In genomic region chr14:89401783-89402182, GRCh38 we compare ENCODE assay signal across 17 cellular contexts. TPM values are rescaled to one million over a fixed set of nuclear protein-coding genes. Genes with fewer than 3 reads are reported as not detected.
DNase-seq lines count a peak whose midpoint lies in the region; ATAC-seq and TF ChIP-seq lines count a peak whose summit lies in the region.
"Had no signal": no experiment of that assay in that cellular context is flagged by ENCODE, and none has a peak within 500 bp of the region (broad histone marks: within the 10 kb centered on the region; RNA-seq: fewer than 3 reads in every experiment).

No MANE protein-coding gene starts in this region.

- no peaks in the 10 kb centered on the region for H3K27me3 Mint-ChIP-seq in CD8-positive, alpha-beta T cell (ENCODE audit: low read depth)
- no peaks in the 10 kb centered on the region for H3K27me3 Mint-ChIP-seq in naive thymus-derived CD4-positive, alpha-beta T cell
- H3K27me3 Mint-ChIP-seq: activated CD8-positive, alpha-beta memory T cell treated with anti-CD3 and anti-CD28 coated beads, Interleukin-2, amount 10 ng/mL, durations not matched to agents 7 days and 5 days; naive B cell had no signal

- no peak overlapping the region for H3K4me3 ChIP-seq in CD8-positive, alpha-beta T cell (ENCODE audit: low read depth, low read length)
- no peak overlapping the region for H3K4me3 ChIP-seq in naive thymus-derived CD4-positive, alpha-beta T cell (ENCODE audit: low read length)
- H3K4me3 ChIP-seq in adrenal gland: no peak overlapping the region
- H3K4me3 ChIP-seq: vagina had no signal

- H3K36me3 ChIP-seq in CD8-positive, alpha-beta T cell (ENCODE audit: insufficient read depth, low read length): peaks cover 4% of the 10 kb centered on the region
- H3K36me3 ChIP-seq in naive thymus-derived CD4-positive, alpha-beta T cell (ENCODE audit: control insufficient read depth in 2 of 3, insufficient read depth in 3 of 3, low read length in 3 of 3): peaks cover 0 to 8% (median 0%) of the 10 kb centered on the region in 3 experiments
- no peaks in the 10 kb centered on the region for H3K36me3 ChIP-seq in adrenal gland (replicated peaks in 1 of 2)
- H3K36me3 ChIP-seq: vagina had no signal

- no peak for ATAC-seq in CD8-positive, alpha-beta T cell
- ATAC-seq in naive thymus-derived CD4-positive, alpha-beta T cell: no peak
- ATAC-seq in HG02840 (IDR thresholded peaks at IDR 0.05; ENCODE audit: low FRiP score, unreplicated experiment): no peak
- ATAC-seq: activated CD8-positive, alpha-beta memory T cell treated with anti-CD3 and anti-CD28 coated beads, Interleukin-2, amount 10 ng/mL, durations not matched to agents 7 days and 5 days had no signal

- peaks cover 40% of the 10 kb centered on the region for H3K36me3 Mint-ChIP-seq in CD8-positive, alpha-beta T cell
- peaks cover 0 to 42% (median 21%) of the 10 kb centered on the region in 5 donors for H3K36me3 Mint-ChIP-seq in naive thymus-derived CD4-positive, alpha-beta T cell

- no peak for TF ChIP-seq CTCF in CD8-positive, alpha-beta T cell (IDR thresholded peaks at IDR 0.05)
- no peak for TF ChIP-seq CTCF in VCaP (conservative IDR thresholded peaks at IDR 0.05)
- no peak for TF ChIP-seq CTCF in adrenal gland (IDR thresholded peaks at IDR 0.05)

- POLR2A ChIA-PET in CD8-positive, alpha-beta T cell (lab: Charles Lee): no interaction called here
- POLR2A ChIA-PET in HEK293T (lab: Yijun Ruan, JAX): no interaction called here
- POLR2A ChIA-PET in naive thymus-derived CD4-positive, alpha-beta T cell (lab: Charles Lee): interaction anchor here (0.9 kb wide), 1 partner anchor 14 kb away, joined by 3 read pairs; no protein-coding TSS in a partner anchor

- no peak overlapping the region for H3K27ac ChIP-seq in CD8-positive, alpha-beta T cell (ENCODE audit: low read depth, low read length)
- H3K27ac ChIP-seq in VCaP (peak overlapping the region; percentile 58), adrenal gland (no peak overlapping the region)
- H3K27ac ChIP-seq in naive thymus-derived CD4-positive, alpha-beta T cell (ENCODE audit: low read depth, low read length): no peak overlapping the region
- H3K27ac ChIP-seq: vagina had no signal

- no peaks in the 10 kb centered on the region for H3K27me3 ChIP-seq in CD8-positive, alpha-beta T cell (ENCODE audit: insufficient read depth, low read length)
- no peaks in the 10 kb centered on the region for H3K27me3 ChIP-seq in naive thymus-derived CD4-positive, alpha-beta T cell (ENCODE audit: control insufficient read depth in 2 of 2, insufficient read depth in 2 of 2, low read length in 2 of 2)
- H3K27me3 ChIP-seq in adrenal gland: no peaks in the 10 kb centered on the region
- H3K27me3 ChIP-seq: vagina had no signal

- no peaks in the 10 kb centered on the region for H3K9me3 Mint-ChIP-seq in CD8-positive, alpha-beta T cell
- H3K9me3 Mint-ChIP-seq in naive thymus-derived CD4-positive, alpha-beta T cell: peaks cover 0 to 2% (median 0%) of the 10 kb centered on the region in 11 donors
- H3K9me3 Mint-ChIP-seq: naive B cell had no signal

- H3K27ac Mint-ChIP-seq in CD8-positive, alpha-beta T cell: peak overlapping the region; percentile 19
- peak overlapping the region in 8 of 9 donors; percentile 0 to 69 (median 51) for H3K27ac Mint-ChIP-seq in naive thymus-derived CD4-positive, alpha-beta T cell
- H3K27ac Mint-ChIP-seq: activated CD8-positive, alpha-beta memory T cell treated with anti-CD3 and anti-CD28 coated beads, Interleukin-2, amount 10 ng/mL, durations not matched to agents 7 days and 5 days had no signal

- H3K4me1 Mint-ChIP-seq in CD8-positive, alpha-beta T cell (ENCODE audit: low read depth): peaks cover 74% of the 10 kb centered on the region
- peaks cover 37 to 87% (median 84%) of the 10 kb centered on the region in 7 donors for H3K4me1 Mint-ChIP-seq in naive thymus-derived CD4-positive, alpha-beta T cell

- WGBS in adrenal gland, 4 donors: 52 to 61% (median 57%) methylated on average over 4 of the region's 4 CpGs

- intact Hi-C loops in CD8-positive, alpha-beta T cell (cut with DNase I, micrococcal nuclease): no loop called here
- intact Hi-C loops in naive thymus-derived CD4-positive, alpha-beta T cell (cut with micrococcal nuclease): no loop called here
- intact Hi-C loops in adrenal gland (cut with DNase I): no loop called here

- no peak for TF ChIP-seq POLR2A in adrenal gland (IDR thresholded peaks at IDR 0.05)

- no peak overlapping the region for H3K4me3 Mint-ChIP-seq in CD8-positive, alpha-beta T cell
- H3K4me3 Mint-ChIP-seq in naive thymus-derived CD4-positive, alpha-beta T cell: peak overlapping the region in 4 of 10 donors; percentile 0 to 26 (median 15)
- H3K4me3 Mint-ChIP-seq: activated CD8-positive, alpha-beta memory T cell treated with anti-CD3 and anti-CD28 coated beads, Interleukin-2, amount 10 ng/mL, durations not matched to agents 7 days and 5 days had no signal

- peaks cover 15% of the 10 kb centered on the region for H3K4me1 ChIP-seq in CD8-positive, alpha-beta T cell (ENCODE audit: insufficient read depth, low read length)
- H3K4me1 ChIP-seq in naive thymus-derived CD4-positive, alpha-beta T cell (ENCODE audit: control insufficient read depth in 2 of 2, insufficient read depth in 2 of 2, low read length in 2 of 2): peaks cover 0 to 10% of the 10 kb centered on the region in 2 donors
- H3K4me1 ChIP-seq in adrenal gland (replicated peaks in 1 of 2): peaks cover 3 to 37% of the 10 kb centered on the region in 2 donors

- no peak for DNase-seq in CD8-positive, alpha-beta T cell
- no peak for DNase-seq in HEK293T (ENCODE audit: extremely low spot score)
- DNase-seq in naive thymus-derived CD4-positive, alpha-beta T cell: no peak
- no peak for DNase-seq in adrenal gland
- no peak for DNase-seq in activated CD4-positive, alpha-beta T cell treated with anti-CD3 and anti-CD28 coated beads for 4 hours
- DNase-seq: activated CD4-positive, alpha-beta T cell treated with anti-CD3 and anti-CD28 coated beads for 1 hour; activated CD8-positive, alpha-beta memory T cell treated with anti-CD3 and anti-CD28 coated beads, Interleukin-2, amount 10 ng/mL, durations not matched to agents 7 days and 5 days; activated effector memory CD4-positive, alpha-beta T cell treated with anti-CD3 and anti-CD28 coated beads, Interleukin-2, amount 50 U/mL, for 16 hours; GF-D8; mammary epithelial cell; naive B cell; NCI-H1105 treated with DMSO at 0.1 percent for 48 hours; NCI-H774; T1000 had no signal

- CTCF ChIA-PET in CD8-positive, alpha-beta T cell (lab: Charles Lee): interaction anchor here (0.9 kb wide), 1 partner anchor 66 kb away, joined by 3 read pairs; no protein-coding TSS in a partner anchor
- CTCF ChIA-PET in HEK293T (lab: Yijun Ruan, JAX): no interaction called here
- CTCF ChIA-PET in naive thymus-derived CD4-positive, alpha-beta T cell (lab: Charles Lee): no interaction called here

- no peaks in the 10 kb centered on the region for H3K9me3 ChIP-seq in CD8-positive, alpha-beta T cell (ENCODE audit: low read length)
- H3K9me3 ChIP-seq in naive thymus-derived CD4-positive, alpha-beta T cell (ENCODE audit: control insufficient read depth in 2 of 3, low read length in 3 of 3): no peaks in the 10 kb centered on the region
- H3K9me3 ChIP-seq in adrenal gland (replicated peaks in 1 of 3): no peaks in the 10 kb centered on the region
- H3K9me3 ChIP-seq: vagina had no signal

TF ChIP-seq in HEK293T, 16 proteins besides CTCF, POLR2A, EP300 and RAD21:
- TF ChIP-seq SP1 (IDR thresholded peaks at IDR 0.05): no peak
- TF ChIP-seq PKNOX1 (IDR thresholded peaks at IDR 0.05): peak; percentile 67
- no peak for TF ChIP-seq FOXM1 (IDR thresholded peaks at IDR 0.05; ENCODE audit: borderline replicate concordance)
- no peak for TF ChIP-seq FOXK2 (IDR thresholded peaks at IDR 0.05)
- no peak for TF ChIP-seq FOXA1 (IDR thresholded peaks at IDR 0.05)
- TF ChIP-seq LEF1 (IDR thresholded peaks at IDR 0.05; ENCODE audit: borderline replicate concordance): no peak
- no peak for TF ChIP-seq ZNF384 (IDR thresholded peaks at IDR 0.05)

RNA-seq across cellular contexts. Expression of gene FOXN3, which starts 15.2 kb away (rescaled TPM):
- total RNA-seq in CD8-positive, alpha-beta T cell: 100 to 1,000 TPM; 134 to 139 TPM
- total RNA-seq in naive thymus-derived CD4-positive, alpha-beta T cell: 100 to 1,000 TPM; 103 to 192 (median 149) TPM
- polyA plus RNA-seq in naive thymus-derived CD4-positive, alpha-beta T cell: 100 to 1,000 TPM; 120 to 156 TPM
- total RNA-seq in adrenal gland: 100 to 1,000 TPM in 6 of 8 donors, 10 to 100 TPM in 2; 62.2 to 131 (median 105) TPM
- polyA plus RNA-seq in adrenal gland: 10 to 100 TPM; 10.7 to 33.9 (median 22.0) TPM
